Comparison of ENCODE assay signal across 3 cellular contexts in the genomic region with DNA sequence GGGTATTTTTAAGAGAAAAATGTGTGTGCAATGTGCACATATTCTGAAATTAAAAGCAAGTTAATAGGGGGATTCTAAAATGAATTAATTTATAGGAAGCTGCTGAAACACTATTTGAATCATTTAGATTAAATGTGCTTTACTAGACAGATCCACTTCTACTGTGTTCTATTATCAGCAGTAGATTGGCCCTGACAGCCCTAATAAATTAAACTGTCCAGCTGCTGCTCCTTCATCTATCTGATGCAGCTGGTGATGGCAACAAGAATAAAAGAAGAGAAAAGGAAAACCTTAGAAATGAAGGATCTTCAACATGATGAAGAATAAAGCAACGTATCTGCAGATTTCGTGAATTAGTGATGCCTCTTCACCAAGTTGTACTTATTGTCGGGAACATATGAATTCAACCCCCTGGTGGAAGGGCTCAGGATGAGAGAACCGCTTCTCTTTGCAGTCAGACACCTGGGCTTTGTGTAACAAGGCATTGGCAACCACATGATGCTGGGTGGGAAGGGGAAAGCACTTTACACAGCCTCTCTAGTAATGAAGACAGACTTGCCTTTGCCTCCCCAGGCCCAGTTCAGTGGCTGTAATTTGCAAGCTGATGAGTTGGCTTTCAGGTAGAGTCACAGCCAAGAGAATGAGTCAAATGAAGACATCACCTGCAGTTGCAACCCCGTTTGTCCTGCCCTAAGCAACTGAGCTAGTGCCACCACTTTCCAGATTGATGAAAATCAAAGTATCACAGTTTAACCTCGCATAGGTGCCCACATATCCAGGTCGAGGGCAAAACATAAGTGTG.
TF ChIP-seq lines count a peak whose summit lies in the region.

No MANE protein-coding gene starts in this region.

TF ChIP-seq in GM23338, 12 proteins besides CTCF, POLR2A, EP300 and RAD21:
- no peak for TF ChIP-seq POLR2AphosphoS5 (IDR thresholded peaks at IDR 0.05; ENCODE audit: low read depth)

TF ChIP-seq in WTC11, 78 proteins besides CTCF, POLR2A, EP300 and RAD21 (continues in another document):
- TF ChIP-seq ATF6 (CRISPR knock-in tag; IDR thresholded peaks at IDR 0.05) (no peak), GTF2I (CRISPR knock-in tag; conservative IDR thresholded peaks at IDR 0.05) (no peak), NR3C1 (CRISPR knock-in tag; conservative IDR thresholded peaks at IDR 0.05; ENCODE audit: low read depth) (no peak), RORB (CRISPR knock-in tag; IDR thresholded peaks at IDR 0.05) (no peak)
- TF ChIP-seq, protein P1, sequence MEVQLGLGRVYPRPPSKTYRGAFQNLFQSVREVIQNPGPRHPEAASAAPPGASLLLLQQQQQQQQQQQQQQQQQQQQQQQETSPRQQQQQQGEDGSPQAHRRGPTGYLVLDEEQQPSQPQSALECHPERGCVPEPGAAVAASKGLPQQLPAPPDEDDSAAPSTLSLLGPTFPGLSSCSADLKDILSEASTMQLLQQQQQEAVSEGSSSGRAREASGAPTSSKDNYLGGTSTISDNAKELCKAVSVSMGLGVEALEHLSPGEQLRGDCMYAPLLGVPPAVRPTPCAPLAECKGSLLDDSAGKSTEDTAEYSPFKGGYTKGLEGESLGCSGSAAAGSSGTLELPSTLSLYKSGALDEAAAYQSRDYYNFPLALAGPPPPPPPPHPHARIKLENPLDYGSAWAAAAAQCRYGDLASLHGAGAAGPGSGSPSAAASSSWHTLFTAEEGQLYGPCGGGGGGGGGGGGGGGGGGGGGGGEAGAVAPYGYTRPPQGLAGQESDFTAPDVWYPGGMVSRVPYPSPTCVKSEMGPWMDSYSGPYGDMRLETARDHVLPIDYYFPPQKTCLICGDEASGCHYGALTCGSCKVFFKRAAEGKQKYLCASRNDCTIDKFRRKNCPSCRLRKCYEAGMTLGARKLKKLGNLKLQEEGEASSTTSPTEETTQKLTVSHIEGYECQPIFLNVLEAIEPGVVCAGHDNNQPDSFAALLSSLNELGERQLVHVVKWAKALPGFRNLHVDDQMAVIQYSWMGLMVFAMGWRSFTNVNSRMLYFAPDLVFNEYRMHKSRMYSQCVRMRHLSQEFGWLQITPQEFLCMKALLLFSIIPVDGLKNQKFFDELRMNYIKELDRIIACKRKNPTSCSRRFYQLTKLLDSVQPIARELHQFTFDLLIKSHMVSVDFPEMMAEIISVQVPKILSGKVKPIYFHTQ (CRISPR knock-in tag; IDR thresholded peaks at IDR 0.05) = no peak
- TF ChIP-seq, protein P2, sequence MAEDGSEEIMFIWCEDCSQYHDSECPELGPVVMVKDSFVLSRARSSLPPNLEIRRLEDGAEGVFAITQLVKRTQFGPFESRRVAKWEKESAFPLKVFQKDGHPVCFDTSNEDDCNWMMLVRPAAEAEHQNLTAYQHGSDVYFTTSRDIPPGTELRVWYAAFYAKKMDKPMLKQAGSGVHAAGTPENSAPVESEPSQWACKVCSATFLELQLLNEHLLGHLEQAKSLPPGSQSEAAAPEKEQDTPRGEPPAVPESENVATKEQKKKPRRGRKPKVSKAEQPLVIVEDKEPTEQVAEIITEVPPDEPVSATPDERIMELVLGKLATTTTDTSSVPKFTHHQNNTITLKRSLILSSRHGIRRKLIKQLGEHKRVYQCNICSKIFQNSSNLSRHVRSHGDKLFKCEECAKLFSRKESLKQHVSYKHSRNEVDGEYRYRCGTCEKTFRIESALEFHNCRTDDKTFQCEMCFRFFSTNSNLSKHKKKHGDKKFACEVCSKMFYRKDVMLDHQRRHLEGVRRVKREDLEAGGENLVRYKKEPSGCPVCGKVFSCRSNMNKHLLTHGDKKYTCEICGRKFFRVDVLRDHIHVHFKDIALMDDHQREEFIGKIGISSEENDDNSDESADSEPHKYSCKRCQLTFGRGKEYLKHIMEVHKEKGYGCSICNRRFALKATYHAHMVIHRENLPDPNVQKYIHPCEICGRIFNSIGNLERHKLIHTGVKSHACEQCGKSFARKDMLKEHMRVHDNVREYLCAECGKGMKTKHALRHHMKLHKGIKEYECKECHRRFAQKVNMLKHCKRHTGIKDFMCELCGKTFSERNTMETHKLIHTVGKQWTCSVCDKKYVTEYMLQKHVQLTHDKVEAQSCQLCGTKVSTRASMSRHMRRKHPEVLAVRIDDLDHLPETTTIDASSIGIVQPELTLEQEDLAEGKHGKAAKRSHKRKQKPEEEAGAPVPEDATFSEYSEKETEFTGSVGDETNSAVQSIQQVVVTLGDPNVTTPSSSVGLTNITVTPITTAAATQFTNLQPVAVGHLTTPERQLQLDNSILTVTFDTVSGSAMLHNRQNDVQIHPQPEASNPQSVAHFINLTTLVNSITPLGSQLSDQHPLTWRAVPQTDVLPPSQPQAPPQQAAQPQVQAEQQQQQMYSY (CRISPR knock-in tag; IDR thresholded peaks at IDR 0.05) = no peak

TF ChIP-seq in neural cell, 6 proteins besides CTCF, POLR2A, EP300 and RAD21:
- TF ChIP-seq POLR2AphosphoS5 (IDR thresholded peaks at IDR 0.05) (no peak), MXI1 (conservative IDR thresholded peaks at IDR 0.05; ENCODE audit: poor library complexity, severe bottlenecking) (no peak), TAF1 (IDR thresholded peaks at IDR 0.05; ENCODE audit: low read depth) (no peak), SMC3 (conservative IDR thresholded peaks at IDR 0.05; ENCODE audit: poor library complexity) (no peak), EZH2 (IDR thresholded peaks at IDR 0.05; ENCODE audit: borderline replicate concordance, insufficient read depth, low read length, poor library complexity, severe bottlenecking) (no peak)
- TF ChIP-seq, protein P3, sequence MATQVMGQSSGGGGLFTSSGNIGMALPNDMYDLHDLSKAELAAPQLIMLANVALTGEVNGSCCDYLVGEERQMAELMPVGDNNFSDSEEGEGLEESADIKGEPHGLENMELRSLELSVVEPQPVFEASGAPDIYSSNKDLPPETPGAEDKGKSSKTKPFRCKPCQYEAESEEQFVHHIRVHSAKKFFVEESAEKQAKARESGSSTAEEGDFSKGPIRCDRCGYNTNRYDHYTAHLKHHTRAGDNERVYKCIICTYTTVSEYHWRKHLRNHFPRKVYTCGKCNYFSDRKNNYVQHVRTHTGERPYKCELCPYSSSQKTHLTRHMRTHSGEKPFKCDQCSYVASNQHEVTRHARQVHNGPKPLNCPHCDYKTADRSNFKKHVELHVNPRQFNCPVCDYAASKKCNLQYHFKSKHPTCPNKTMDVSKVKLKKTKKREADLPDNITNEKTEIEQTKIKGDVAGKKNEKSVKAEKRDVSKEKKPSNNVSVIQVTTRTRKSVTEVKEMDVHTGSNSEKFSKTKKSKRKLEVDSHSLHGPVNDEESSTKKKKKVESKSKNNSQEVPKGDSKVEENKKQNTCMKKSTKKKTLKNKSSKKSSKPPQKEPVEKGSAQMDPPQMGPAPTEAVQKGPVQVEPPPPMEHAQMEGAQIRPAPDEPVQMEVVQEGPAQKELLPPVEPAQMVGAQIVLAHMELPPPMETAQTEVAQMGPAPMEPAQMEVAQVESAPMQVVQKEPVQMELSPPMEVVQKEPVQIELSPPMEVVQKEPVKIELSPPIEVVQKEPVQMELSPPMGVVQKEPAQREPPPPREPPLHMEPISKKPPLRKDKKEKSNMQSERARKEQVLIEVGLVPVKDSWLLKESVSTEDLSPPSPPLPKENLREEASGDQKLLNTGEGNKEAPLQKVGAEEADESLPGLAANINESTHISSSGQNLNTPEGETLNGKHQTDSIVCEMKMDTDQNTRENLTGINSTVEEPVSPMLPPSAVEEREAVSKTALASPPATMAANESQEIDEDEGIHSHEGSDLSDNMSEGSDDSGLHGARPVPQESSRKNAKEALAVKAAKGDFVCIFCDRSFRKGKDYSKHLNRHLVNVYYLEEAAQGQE (IDR thresholded peaks at IDR 0.05; ENCODE audit: borderline replicate concordance) = no peak
TF ChIP-seq in neural cell: peak in this region for 0.
